ENCODE assay signal across 1 cellular context in the genomic region with DNA sequence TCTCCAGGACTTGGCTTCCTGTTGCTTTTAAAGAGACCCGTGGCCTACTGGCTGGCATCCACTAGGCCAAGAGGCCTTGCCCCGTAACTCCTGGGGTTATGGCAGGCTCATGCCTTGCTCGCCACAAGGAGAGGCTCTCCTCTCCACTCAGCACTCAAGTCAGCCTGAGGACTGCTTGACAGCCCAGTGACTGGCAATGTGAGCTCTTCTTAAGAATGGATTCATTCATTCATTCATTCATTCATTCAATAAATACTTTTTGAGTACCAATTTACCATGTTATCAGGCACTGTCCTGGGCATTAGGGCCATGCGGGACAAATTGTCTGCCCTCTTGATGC.
A peak's percentile ranks its signal among the peaks of the same experiment; 100 is the strongest.
TF ChIP-seq lines count a peak whose summit lies in the region.

No MANE protein-coding gene starts in this region.

TF ChIP-seq in K562, 482 proteins besides CTCF, POLR2A, EP300 and RAD21:
- TF ChIP-seq KAT7 (CRISPR knock-in tag; IDR thresholded peaks at IDR 0.05; ENCODE audit: borderline replicate concordance) (no peak), ZNF24 (IDR thresholded peaks at IDR 0.05) (peak; percentile 89)
TF ChIP-seq in K562: peak in this region for 1.
